In genomic region chrX:22818061-22818460, GRCh38 we compare ENCODE assay signal across 12 cellular contexts.
DNase-seq lines count a peak whose midpoint lies in the region; TF ChIP-seq lines count a peak whose summit lies in the region.
"Had no signal": no experiment of that assay in that cellular context is flagged by ENCODE, and none has a peak within 500 bp of the region (broad histone marks: within the 10 kb centered on the region; RNA-seq: fewer than 3 reads in every experiment).

No MANE protein-coding gene starts in this region.

- H3K4me3 ChIP-seq in cardiac fibroblast (replicated peaks in 1 of 2; ENCODE audit: low read depth in 2 of 2, low read length in 2 of 2): no peak overlapping the region

- no peak for TF ChIP-seq CTCF in cardiac fibroblast (IDR thresholded peaks at IDR 0.05; ENCODE audit: low read depth, low read length)

- DNase-seq in RPMI7951 (ENCODE audit: low read depth): peak; percentile 5
- peak; percentile 1 to 15 for DNase-seq in cardiac fibroblast (ENCODE audit: low read depth in 2 of 2)
- DNase-seq in iris pigment epithelial cell (ENCODE audit: low read depth): peak; percentile 1
- DNase-seq in NCI-H146 treated with DMSO at 0.1 percent for 48 hours (lab: John Stamatoyannopoulos, UW; ENCODE audit: unreplicated experiment): no peak
- no peak for DNase-seq in NCI-H1694 (lab: John Stamatoyannopoulos, UW)
- no peak for DNase-seq in NCI-H2171 (lab: John Stamatoyannopoulos, UW)
- no peak for DNase-seq in NCI-H774 (lab: John Stamatoyannopoulos, UW)
- DNase-seq: DMS79 treated with DMSO at 0.1 percent for 48 hours, IMR-90, NCI-H1436 treated with DMSO at 0.1 percent for 48 hours, NCI-H2081 treated with DMSO at 0.1 percent for 48 hours, Right ventricle myocardium superior had no signal

Comparison
In these comparisons a context has a peak if more than half of its experiments do, and no peak if none do; other contexts are left out.
1. DNase-seq: peak in RPMI7951 (single experiment), cardiac fibroblast (2 of 2) and iris pigment epithelial cell (single experiment); none in NCI-H146 treated with DMSO at 0.1 percent for 48 hours (single experiment), NCI-H1694 (single experiment), NCI-H2171 (single experiment) and NCI-H774 (single experiment).